Comparison of ENCODE assay signal across 19 cellular contexts in genomic region chr14:56996721-56997399, GRCh38.
A peak's percentile ranks its signal among the peaks of the same experiment; 100 is the strongest.
DNase-seq lines count a peak whose midpoint lies in the region; ATAC-seq and TF ChIP-seq lines count a peak whose summit lies in the region.
"Had no signal": no experiment of that assay in that cellular context is flagged by ENCODE, and none has a peak within 500 bp of the region (broad histone marks: within the 10 kb centered on the region; RNA-seq: fewer than 3 reads in every experiment).

No MANE protein-coding gene starts in this region.

- H3K4me3 ChIP-seq in esophagus muscularis mucosa (no peak overlapping the region), suprapubic skin (no peak overlapping the region)
- H3K4me3 ChIP-seq: cardiac muscle cell, dorsolateral prefrontal cortex, Peyer's patch had no signal

- TF ChIP-seq EP300 in esophagus muscularis mucosa (IDR thresholded peaks at IDR 0.05) (no peak), suprapubic skin (IDR thresholded peaks at IDR 0.05) (no peak)

- ATAC-seq in GM18858 (IDR thresholded peaks at IDR 0.05; ENCODE audit: unreplicated experiment) = no peak
- ATAC-seq: esophagus mucosa; stimulated activated naive CD8-positive, alpha-beta T cell treated with anti-CD3 and anti-CD28 coated beads, Interleukin-15, amount 100 ng/mL, for 72 hours had no signal

- no peak overlapping the region for H3K4me3 Mint-ChIP-seq in chondrocyte (ENCODE audit: unreplicated experiment)
- H3K4me3 Mint-ChIP-seq: CD4-positive, alpha-beta memory T cell; stimulated activated naive CD8-positive, alpha-beta T cell treated with anti-CD3 and anti-CD28 coated beads, Interleukin-15, amount 100 ng/mL, for 72 hours had no signal

- H3K36me3 ChIP-seq in esophagus muscularis mucosa (no peaks in the 10 kb centered on the region), suprapubic skin (no peaks in the 10 kb centered on the region)
- H3K36me3 ChIP-seq: cardiac muscle cell, Peyer's patch had no signal

- H3K36me3 Mint-ChIP-seq in chondrocyte (ENCODE audit: low read depth) = no peaks in the 10 kb centered on the region
- H3K36me3 Mint-ChIP-seq: CD4-positive, alpha-beta memory T cell had no signal

- intact Hi-C loops in esophagus muscularis mucosa (cut with DNase I) = no loop called here

- H3K9me3 Mint-ChIP-seq in chondrocyte (ENCODE audit: low read depth) = peaks cover 4% of the 10 kb centered on the region
- H3K9me3 Mint-ChIP-seq: stimulated activated naive CD8-positive, alpha-beta T cell treated with anti-CD3 and anti-CD28 coated beads, Interleukin-15, amount 100 ng/mL, for 72 hours had no signal

- H3K9me3 ChIP-seq in esophagus muscularis mucosa (no peaks in the 10 kb centered on the region), suprapubic skin (no peaks in the 10 kb centered on the region)
- H3K9me3 ChIP-seq: Peyer's patch had no signal

- peaks cover 0 to 5% (median 0%) of the 10 kb centered on the region in 4 donors for H3K27me3 ChIP-seq in esophagus muscularis mucosa
- H3K27me3 ChIP-seq in suprapubic skin = no peaks in the 10 kb centered on the region
- H3K27me3 ChIP-seq: cardiac muscle cell, Peyer's patch had no signal

- WGBS in esophagus muscularis mucosa = 78% methylated on average over 10 of the region's 10 CpGs
- 61% methylated on average over 10 of the region's 10 CpGs for WGBS in suprapubic skin

- H3K4me1 ChIP-seq in esophagus muscularis mucosa = no peaks in the 10 kb centered on the region
- no peaks in the 10 kb centered on the region for H3K4me1 ChIP-seq in suprapubic skin
- H3K4me1 ChIP-seq: Peyer's patch had no signal

- no peaks in the 10 kb centered on the region for H3K4me1 Mint-ChIP-seq in chondrocyte (ENCODE audit: low read depth)
- H3K4me1 Mint-ChIP-seq: CD4-positive, alpha-beta memory T cell; stimulated activated naive CD8-positive, alpha-beta T cell treated with anti-CD3 and anti-CD28 coated beads, Interleukin-15, amount 100 ng/mL, for 72 hours had no signal

- peak; percentile 95 for DNase-seq in DMS53 (lab: John Stamatoyannopoulos, UW)
- DNase-seq in NCI-H1436 treated with DMSO at 0.1 percent for 48 hours (lab: John Stamatoyannopoulos, UW) = peak; percentile 67
- DNase-seq in NCI-H748 treated with DMSO at 0.1 percent for 48 hours (lab: John Stamatoyannopoulos, UW) = peak; percentile 98
- peak; percentile 31 for DNase-seq in esophagus muscularis mucosa (ENCODE audit: extremely low spot score)
- DNase-seq in chondrocyte (ENCODE audit: low spot score) = no peak
- DNase-seq in suprapubic skin (ENCODE audit: low spot score in 2 of 2) = no peak
- no peak for DNase-seq in activated T-cell treated with anti-CD3 and anti-CD28 coated beads, Interleukin-2, amount 50 U/mL, for 1 hour
- DNase-seq: activated CD4-positive, alpha-beta T cell treated with anti-CD3 and anti-CD28 coated beads for 4 hours; activated effector memory CD4-positive, alpha-beta T cell treated with Interleukin-2 at 50 U/mL for 16 hours; CD4-positive, alpha-beta memory T cell; dorsolateral prefrontal cortex; glutamatergic neuron; KG1; mammary epithelial cell; Peyer's patch; stimulated activated naive CD8-positive, alpha-beta T cell treated with anti-CD3 and anti-CD28 coated beads, Interleukin-15, amount 100 ng/mL, for 72 hours had no signal

- TF ChIP-seq CTCF in esophagus muscularis mucosa (IDR thresholded peaks at IDR 0.05) (no peak), chondrocyte (IDR thresholded peaks at IDR 0.05) (no peak), suprapubic skin (IDR thresholded peaks at IDR 0.05) (no peak)

- H3K27ac Mint-ChIP-seq in chondrocyte (ENCODE audit: unreplicated experiment) = no peak overlapping the region
- H3K27ac Mint-ChIP-seq: CD4-positive, alpha-beta memory T cell; stimulated activated naive CD8-positive, alpha-beta T cell treated with anti-CD3 and anti-CD28 coated beads, Interleukin-15, amount 100 ng/mL, for 72 hours had no signal

- no peak overlapping the region for H3K27ac ChIP-seq in esophagus muscularis mucosa (replicated peaks in 1 of 4)
- H3K27ac ChIP-seq in suprapubic skin = no peak overlapping the region
- H3K27ac ChIP-seq: cardiac muscle cell, dorsolateral prefrontal cortex, Peyer's patch had no signal

- no peak for TF ChIP-seq POLR2A in esophagus muscularis mucosa (IDR thresholded peaks at IDR 0.05; ENCODE audit: low read depth)
- TF ChIP-seq POLR2A in suprapubic skin (IDR thresholded peaks at IDR 0.05) = no peak

- no peaks in the 10 kb centered on the region for H3K27me3 Mint-ChIP-seq in chondrocyte (ENCODE audit: low read depth)

Comparison
In these comparisons a context has a peak if more than half of its experiments do, and no peak if none do; other contexts are left out.
1. DNase-seq: peak in DMS53 (single experiment), NCI-H1436 treated with DMSO at 0.1 percent for 48 hours (single experiment), NCI-H748 treated with DMSO at 0.1 percent for 48 hours (single experiment) and esophagus muscularis mucosa (single experiment); none in chondrocyte (single experiment), suprapubic skin (0 of 2) and activated T-cell treated with anti-CD3 and anti-CD28 coated beads, Interleukin-2, amount 50 U/mL, for 1 hour (single experiment).